14 cellular contexts compared by ENCODE assay signal in the genomic region with DNA sequence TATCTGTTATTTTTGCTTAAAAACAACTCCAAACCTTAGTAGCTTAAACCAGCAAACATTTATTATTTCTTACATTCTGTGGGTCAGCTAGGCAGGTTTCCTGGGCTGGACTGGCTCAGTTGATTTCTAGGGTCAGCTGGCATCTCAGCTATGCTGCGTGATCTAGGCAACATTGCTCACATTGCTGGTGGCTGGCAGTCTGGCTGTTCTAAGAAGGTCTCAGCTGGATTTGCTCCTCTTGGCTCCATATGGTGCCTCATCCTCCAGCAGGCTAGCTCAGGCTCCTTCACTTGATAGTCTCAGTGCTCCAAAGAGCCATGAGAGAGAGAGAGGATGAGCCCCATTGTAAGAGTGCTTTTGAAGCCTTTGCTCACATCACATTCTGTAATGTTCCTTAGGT.
A peak's percentile ranks its signal among the peaks of the same experiment; 100 is the strongest.
DNase-seq lines count a peak whose midpoint lies in the region; ATAC-seq and TF ChIP-seq lines count a peak whose summit lies in the region.
"Had no signal": no experiment of that assay in that cellular context is flagged by ENCODE, and none has a peak within 500 bp of the region (broad histone marks: within the 10 kb centered on the region; RNA-seq: fewer than 3 reads in every experiment).

No MANE protein-coding gene starts in this region.

- no peaks in the 10 kb centered on the region for H3K9me3 ChIP-seq in WERI-Rb-1 (ENCODE audit: severe bottlenecking)
- no peaks in the 10 kb centered on the region for H3K9me3 ChIP-seq in gastroesophageal sphincter
- H3K9me3 ChIP-seq: BE2C, Caco-2 had no signal

- no peaks in the 10 kb centered on the region for H3K36me3 ChIP-seq in WERI-Rb-1
- no peaks in the 10 kb centered on the region for H3K36me3 ChIP-seq in gastroesophageal sphincter
- H3K36me3 ChIP-seq: BE2C had no signal

- peak; percentile 22 for DNase-seq in EH (ENCODE audit: low read depth)
- DNase-seq in WERI-Rb-1 = peak; percentile 19
- peak; percentile 11 for DNase-seq in myocyte (ENCODE audit: low read depth)
- DNase-seq in HUDEP-2 (lab: John Stamatoyannopoulos, UW; ENCODE audit: unreplicated experiment in 76 of 76) = no peak
- DNase-seq: BE2C; C1 segment of cervical spinal cord; Caco-2; CD4-positive, CD25-positive, alpha-beta regulatory T cell; GDM1; HCEC 1CT had no signal

- no peak for TF ChIP-seq POLR2A in gastroesophageal sphincter (IDR thresholded peaks at IDR 0.05)

- no peaks in the 10 kb centered on the region for H3K4me1 ChIP-seq in gastroesophageal sphincter
- H3K4me1 ChIP-seq: BE2C, Caco-2 had no signal

- H3K27me3 ChIP-seq in WERI-Rb-1 (ENCODE audit: insufficient read depth, low read depth, severe bottlenecking) (no peaks in the 10 kb centered on the region), gastroesophageal sphincter (no peaks in the 10 kb centered on the region)
- H3K27me3 ChIP-seq: BE2C had no signal

- no peak for TF ChIP-seq EP300 in gastroesophageal sphincter (IDR thresholded peaks at IDR 0.05)

- H3K27ac ChIP-seq in WERI-Rb-1 = no peak overlapping the region
- H3K27ac ChIP-seq in gastroesophageal sphincter = no peak overlapping the region
- H3K27ac ChIP-seq: HL-60 had no signal

- H3K4me3 ChIP-seq in WERI-Rb-1 (ENCODE audit: low read depth, low read length) = no peak overlapping the region
- no peak overlapping the region for H3K4me3 ChIP-seq in gastroesophageal sphincter
- H3K4me3 ChIP-seq: GM23338 had no signal

- WGBS in gastroesophageal sphincter (ENCODE audit: low coverage in 1 of 2), 2 donors = no CpG with 5 or more reads among the region's 1 CpG

- TF ChIP-seq CTCF in WERI-Rb-1 (IDR thresholded peaks at IDR 0.05; ENCODE audit: low read depth, low read length) (no peak), gastroesophageal sphincter (IDR thresholded peaks at IDR 0.05) (no peak)

- ATAC-seq in gastroesophageal sphincter (no peak), HG03108 (IDR thresholded peaks at IDR 0.05; ENCODE audit: unreplicated experiment) (no peak)
- ATAC-seq: GM23338 had no signal

Comparison
In these comparisons a context has a peak if more than half of its experiments do, and no peak if none do; other contexts are left out.
1. DNase-seq: peak in EH (single experiment), WERI-Rb-1 (single experiment) and myocyte (single experiment); none in HUDEP-2 (0 of 76).